Comparison of ENCODE assay signal across 10 cellular contexts in genomic region chr9:129311638-129312037, GRCh38.
"Had no signal": no experiment of that assay in that cellular context is flagged by ENCODE, and none has a peak within 500 bp of the region (broad histone marks: within the 10 kb centered on the region; RNA-seq: fewer than 3 reads in every experiment).

No MANE protein-coding gene starts in this region.

- DNase-seq: activated CD4-positive, alpha-beta T cell treated with anti-CD3 and anti-CD28 coated beads, Interleukin-2, amount 50 U/mL, for 4 hours; esophagus squamous epithelium; foreskin fibroblast; left ventricle myocardium inferior; mesenchymal stem cell; nephron progenitor cell; stimulated activated CD4-positive, alpha-beta T cell treated with anti-CD3 and anti-CD28 coated beads, Interleukin-4, amount 100 ng/mL, for 4 hours; transverse colon had no signal

- H3K27ac ChIP-seq: esophagus squamous epithelium, left ventricle myocardium inferior, transverse colon had no signal

- H3K9me3 ChIP-seq: esophagus squamous epithelium, transverse colon had no signal

- H3K4me3 ChIP-seq: esophagus squamous epithelium, left ventricle myocardium inferior, transverse colon had no signal

- FAIRE-seq: bronchial epithelial cell, endometrium had no signal

- H3K27me3 ChIP-seq: esophagus squamous epithelium, transverse colon had no signal

- H3K36me3 ChIP-seq: esophagus squamous epithelium, left ventricle myocardium inferior, transverse colon had no signal
